ENCODE assay signal across 12 cellular contexts in genomic region chr10:12847361-12847975, GRCh38.
DNase-seq lines count a peak whose midpoint lies in the region; ATAC-seq, FAIRE-seq and TF ChIP-seq lines count a peak whose summit lies in the region.
"Had no signal": no experiment of that assay in that cellular context is flagged by ENCODE, and none has a peak within 500 bp of the region (broad histone marks: within the 10 kb centered on the region; RNA-seq: fewer than 3 reads in every experiment).

No MANE protein-coding gene starts in this region.

- TF ChIP-seq POLR2A in GM12892 (IDR thresholded peaks at IDR 0.05; ENCODE audit: low read depth, low read length), result no peak

- H3K4me3 ChIP-seq in colonic mucosa, result no peak overlapping the region
- H3K4me3 ChIP-seq: BLaER1 treated with 17β-estradiol and CSF1 and Interleukin-3, amounts not matched to agents 10 nM and 100 nM had no signal

- H3K27me3 ChIP-seq in colonic mucosa, result no peaks in the 10 kb centered on the region
- H3K27me3 ChIP-seq: BLaER1 treated with 17β-estradiol and CSF1 and Interleukin-3, amounts not matched to agents 10 nM and 100 nM had no signal

- H3K27ac ChIP-seq in colonic mucosa, result no peak overlapping the region
- H3K27ac ChIP-seq: BLaER1 treated with 17β-estradiol and CSF1 and Interleukin-3, amounts not matched to agents 10 nM and 100 nM had no signal

- intact Hi-C loops in colonic mucosa (cut with DNase I), result no loop called here

- no peak for ATAC-seq in GM19035 (IDR thresholded peaks at IDR 0.05; ENCODE audit: unreplicated experiment)

- H3K9ac ChIP-seq in colonic mucosa (ENCODE audit: low read depth in 2 of 2, low read length in 2 of 2), result no peak overlapping the region
- H3K9ac ChIP-seq: BLaER1 treated with 17β-estradiol and CSF1 and Interleukin-3, amounts not matched to agents 10 nM and 100 nM had no signal

- H3K36me3 ChIP-seq in colonic mucosa, result no peaks in the 10 kb centered on the region
- H3K36me3 ChIP-seq: BLaER1 treated with 17β-estradiol and CSF1 and Interleukin-3, amounts not matched to agents 10 nM and 100 nM had no signal

- no peak for FAIRE-seq in GM12892 (lab: Jason Lieb, UNC)
- no peak for FAIRE-seq in HTR-8/SVneo (lab: Jason Lieb, UNC)

- H3K9me3 ChIP-seq in colonic mucosa, result no peaks in the 10 kb centered on the region

- H3K4me1 ChIP-seq in colonic mucosa, result no peaks in the 10 kb centered on the region

- TF ChIP-seq CTCF in LNCAP (IDR thresholded peaks at IDR 0.05) (peak; percentile 36; the same call in 1 of the 2 replicates), colonic mucosa (IDR thresholded peaks at IDR 0.05) (no peak)

- peak; percentile 1 for DNase-seq in SKM-1 treated with dmso at 0.1 percent for 144 hours (lab: John Stamatoyannopoulos, UW; ENCODE audit: unreplicated experiment)
- DNase-seq in SKM-1 (lab: John Stamatoyannopoulos, UW; ENCODE audit: unreplicated experiment), result no peak
- peak; percentile 32 for DNase-seq in colonic mucosa
- DNase-seq in stimulated activated CD4-positive, alpha-beta T cell treated with anti-CD3 and anti-CD28 coated beads, Interleukin-15, amount 100 ng/mL, for 24 hours, result peak; percentile 50
- DNase-seq in GM12892 (ENCODE audit: insufficient read length), result no peak
- no peak for DNase-seq in HTR-8/SVneo (ENCODE audit: insufficient read length, low spot score)
- DNase-seq: activated CD8-positive, alpha-beta memory T cell treated with anti-CD3 and anti-CD28 coated beads for 24 hours; effector memory CD4-positive, alpha-beta T cell; NCI-H446 had no signal

Comparison
In these comparisons a context has a peak if more than half of its experiments do, and no peak if none do; other contexts are left out.
1. DNase-seq: peak in SKM-1 treated with dmso at 0.1 percent for 144 hours (single experiment), colonic mucosa (single experiment) and stimulated activated CD4-positive, alpha-beta T cell treated with anti-CD3 and anti-CD28 coated beads, Interleukin-15, amount 100 ng/mL, for 24 hours (single experiment); none in SKM-1 (single experiment), GM12892 (single experiment) and HTR-8/SVneo (single experiment).